In the genomic region with DNA sequence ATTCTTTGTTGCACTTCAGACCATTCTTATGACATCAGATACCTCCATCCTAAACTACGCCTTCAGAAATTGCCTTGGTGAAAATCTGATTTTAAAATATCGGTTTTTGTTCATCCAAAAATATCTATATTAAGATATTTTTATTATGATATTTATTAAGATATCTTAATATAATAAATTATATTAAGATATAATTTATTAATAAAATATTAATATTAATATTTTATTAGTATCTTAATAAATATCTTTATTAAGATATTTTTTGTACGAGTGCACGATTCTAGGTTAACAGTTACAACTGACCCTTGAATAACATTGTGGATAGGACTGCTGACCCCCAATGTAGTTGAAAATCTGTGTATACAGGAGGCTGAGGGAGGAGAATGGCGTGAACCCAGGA, we compare ENCODE assay signal across 21 cellular contexts. TPM values are rescaled to one million over a fixed set of nuclear protein-coding genes. Genes with fewer than 3 reads are reported as not detected.
A peak's percentile ranks its signal among the peaks of the same experiment; 100 is the strongest.
DNase-seq lines count a peak whose midpoint lies in the region; ATAC-seq, FAIRE-seq and TF ChIP-seq lines count a peak whose summit lies in the region.
"Had no signal": no experiment of that assay in that cellular context is flagged by ENCODE, and none has a peak within 500 bp of the region (broad histone marks: within the 10 kb centered on the region; RNA-seq: fewer than 3 reads in every experiment).

No MANE protein-coding gene starts in this region.

- H3K36me3 Mint-ChIP-seq in WTC11, result peaks cover 5% of the 10 kb centered on the region

- CTCF ChIA-PET in WTC11 (lab: Charles Lee), result no interaction called here

- TF ChIP-seq CTCF in WTC11 (IDR thresholded peaks at IDR 0.05) (no peak), thyroid gland (IDR thresholded peaks at IDR 0.05) (no peak), omental fat pad (IDR thresholded peaks at IDR 0.05) (no peak)

- ATAC-seq in WTC11 (no peak), omental fat pad (ENCODE audit: low FRiP score) (no peak)
- ATAC-seq: GM23338 had no signal

- no peaks in the 10 kb centered on the region for H3K4me1 Mint-ChIP-seq in WTC11
- H3K4me1 Mint-ChIP-seq: GM23338 had no signal

- H3K4me3 ChIP-seq in small intestine (ENCODE audit: low read depth in 1 of 2, low read length in 2 of 2), result no peak overlapping the region
- H3K4me3 ChIP-seq in thyroid gland (replicated peaks in 1 of 3), result no peak overlapping the region
- H3K4me3 ChIP-seq: GM23338 had no signal

- POLR2A ChIA-PET in WTC11 (lab: Charles Lee), result no interaction called here

- H3K27ac ChIP-seq in small intestine (ENCODE audit: low read depth in 1 of 2, low read length in 1 of 2) (no peak overlapping the region), thyroid gland (no peak overlapping the region)
- H3K27ac ChIP-seq: C4-2B had no signal

- H3K27ac Mint-ChIP-seq in WTC11, result no peak overlapping the region
- H3K27ac Mint-ChIP-seq: CD4-positive, alpha-beta T cell; GM23338 had no signal

- WGBS in small intestine, 3 donors, result 69 to 73% (median 73%) methylated on average over 5 of the region's 5 CpGs
- 82 to 88% methylated on average over 5 of the region's 5 CpGs for WGBS in thyroid gland, 2 donors

- H3K9me3 ChIP-seq in small intestine (ENCODE audit: control insufficient read depth, low read depth) (no peaks in the 10 kb centered on the region), thyroid gland (no peaks in the 10 kb centered on the region)
- H3K9me3 ChIP-seq: Caco-2 had no signal

- FAIRE-seq in G401.6 (lab: Jason Lieb, UNC) (peak; percentile 63), frontal cortex (lab: Jason Lieb, UNC) (peak; percentile 96), small intestine (lab: Jason Lieb, UNC) (peak; percentile 67)
- FAIRE-seq: D721Med, GM12892, GM18507, H54 had no signal

- no peak overlapping the region for H3K4me3 Mint-ChIP-seq in WTC11
- H3K4me3 Mint-ChIP-seq: CD4-positive, alpha-beta T cell; GM23338 had no signal

- no peaks in the 10 kb centered on the region for H3K4me1 ChIP-seq in small intestine (ENCODE audit: control insufficient read depth in 2 of 2, insufficient read depth in 1 of 2, low read depth in 1 of 2, low read length in 1 of 2)
- no peaks in the 10 kb centered on the region for H3K4me1 ChIP-seq in thyroid gland
- H3K4me1 ChIP-seq: Caco-2 had no signal

- no peaks in the 10 kb centered on the region; the same call in 1 of the 2 replicates for H3K27me3 Mint-ChIP-seq in WTC11 (ENCODE audit: low read depth)

- H3K9me3 Mint-ChIP-seq in WTC11, result peaks cover 23% of the 10 kb centered on the region
- H3K9me3 Mint-ChIP-seq: CD4-positive, alpha-beta T cell had no signal

- no peak for DNase-seq in WTC11 (ENCODE audit: low spot score)
- no peak for DNase-seq in frontal cortex (ENCODE audit: low spot score in 2 of 2)
- no peak for DNase-seq in small intestine
- DNase-seq in mesenteric fat pad (ENCODE audit: low spot score), result no peak
- no peak for DNase-seq in thyroid gland
- no peak for DNase-seq in omental fat pad (ENCODE audit: low spot score)
- DNase-seq: AML-193; Caco-2; CD4-positive, alpha-beta T cell; GDM1; HCEC 1CT had no signal

- intact Hi-C loops in thyroid gland (cut with DNase I), result no loop called here

- no peak for TF ChIP-seq POLR2A in thyroid gland (IDR thresholded peaks at IDR 0.05)

- H3K36me3 ChIP-seq in small intestine (ENCODE audit: control insufficient read depth in 2 of 2, insufficient read depth in 2 of 2, low read length in 2 of 2) (no peaks in the 10 kb centered on the region), thyroid gland (no peaks in the 10 kb centered on the region)

- H3K27me3 ChIP-seq in small intestine (ENCODE audit: control insufficient read depth in 2 of 2, insufficient read depth in 2 of 2, low read length in 2 of 2), result peaks cover 0 to 4% of the 10 kb centered on the region in 2 donors
- H3K27me3 ChIP-seq in thyroid gland, result no peaks in the 10 kb centered on the region

TF ChIP-seq in WTC11, 78 proteins besides CTCF, POLR2A, EP300 and RAD21:
- TF ChIP-seq, protein P1, sequence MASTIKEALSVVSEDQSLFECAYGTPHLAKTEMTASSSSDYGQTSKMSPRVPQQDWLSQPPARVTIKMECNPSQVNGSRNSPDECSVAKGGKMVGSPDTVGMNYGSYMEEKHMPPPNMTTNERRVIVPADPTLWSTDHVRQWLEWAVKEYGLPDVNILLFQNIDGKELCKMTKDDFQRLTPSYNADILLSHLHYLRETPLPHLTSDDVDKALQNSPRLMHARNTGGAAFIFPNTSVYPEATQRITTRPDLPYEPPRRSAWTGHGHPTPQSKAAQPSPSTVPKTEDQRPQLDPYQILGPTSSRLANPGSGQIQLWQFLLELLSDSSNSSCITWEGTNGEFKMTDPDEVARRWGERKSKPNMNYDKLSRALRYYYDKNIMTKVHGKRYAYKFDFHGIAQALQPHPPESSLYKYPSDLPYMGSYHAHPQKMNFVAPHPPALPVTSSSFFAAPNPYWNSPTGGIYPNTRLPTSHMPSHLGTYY (CRISPR knock-in tag; IDR thresholded peaks at IDR 0.05), result no peak
- TF ChIP-seq HMGA2 (CRISPR knock-in tag; IDR thresholded peaks at IDR 0.05), result peak; percentile 94

RNA-seq across cellular contexts. Expression of gene PADI4, which starts 20.9 kb away (rescaled TPM):
- total RNA-seq in WTC11 (2021) (0.26 to 0.39 TPM (median 0.27 TPM) in 3 replicates), frontal cortex (0.41 TPM), mesenteric fat pad (7.0 TPM), thyroid gland (under 1 TPM in 1 of 4 donors, not detected in 3; 0.45 TPM), omental fat pad (10 to 100 TPM in 1 of 4 donors, 1 to 10 TPM in 2, under 1 TPM in 1; 0.56 to 16.1 (median 2.2) TPM)
- polyA plus RNA-seq in small intestine, result under 1 TPM in 1 of 3 donors, not detected in 2; 0.03 TPM
- total RNA-seq: Caco-2, HT-29 had no signal
- polyA plus RNA-seq: BJ had no signal

RNA-seq across cellular contexts. Expression of gene PADI6, which starts 43.1 kb away (rescaled TPM):
- total RNA-seq in WTC11 (2021) (not detected in 3 replicates), frontal cortex (not detected), mesenteric fat pad (not detected), thyroid gland (not detected), omental fat pad (not detected)
- not detected for polyA plus RNA-seq in small intestine
- total RNA-seq: A172; Caco-2; CD4-positive, alpha-beta T cell; GM23338; HT-29 had no signal
- polyA plus RNA-seq: BJ, GM23338 had no signal
